In the genomic region with DNA sequence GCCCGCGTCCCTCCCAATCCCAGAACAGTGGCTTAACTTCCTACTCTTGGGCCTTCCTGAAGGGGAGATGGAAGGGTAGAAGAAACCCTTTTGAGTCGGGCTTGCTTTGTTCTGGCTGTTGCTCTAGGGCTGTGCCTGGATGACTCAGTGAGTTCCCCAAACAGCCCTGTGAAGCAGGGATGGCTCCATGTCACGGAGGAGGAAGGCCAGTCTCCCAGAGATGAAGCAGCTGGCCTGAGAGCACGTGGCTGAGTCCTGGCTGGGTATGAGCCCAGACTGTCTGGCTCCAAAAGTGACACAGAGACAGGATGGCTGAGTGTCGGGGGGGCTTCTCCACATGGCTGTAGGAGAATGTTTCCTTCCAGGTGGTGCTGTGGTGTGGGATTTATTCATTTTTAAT, we compare ENCODE assay signal across 8 cellular contexts. TPM values are rescaled to one million over a fixed set of nuclear protein-coding genes. Genes with fewer than 3 reads are reported as not detected.
DNase-seq lines count a peak whose midpoint lies in the region; ATAC-seq and TF ChIP-seq lines count a peak whose summit lies in the region.

No MANE protein-coding gene starts in this region.

- H3K4me3 ChIP-seq in urinary bladder (ENCODE audit: low read depth, low read length), result no peak overlapping the region

- ATAC-seq in HG03460 (IDR thresholded peaks at IDR 0.05; ENCODE audit: unreplicated experiment) (no peak), HG02623 (IDR thresholded peaks at IDR 0.05; ENCODE audit: unreplicated experiment) (no peak)

- no peaks in the 10 kb centered on the region for H3K36me3 ChIP-seq in urinary bladder (ENCODE audit: insufficient read depth)

- no peaks in the 10 kb centered on the region for H3K36me3 Mint-ChIP-seq in dendritic cell treated with granulocyte-macrophage colony-stimulating factor and Interleukin-4, amounts not matched to agents 40 ng/mL and 50 ng/mL, for 4 days (ENCODE audit: low read depth)
- H3K36me3 Mint-ChIP-seq in mesothelial cell of epicardium, result no peaks in the 10 kb centered on the region

- intact Hi-C loops in dendritic cell treated with granulocyte-macrophage colony-stimulating factor and Interleukin-4, amounts not matched to agents 40 ng/mL and 50 ng/mL, for 4 days (cut with micrococcal nuclease), result no loop called here

- H3K27me3 Mint-ChIP-seq in dendritic cell treated with granulocyte-macrophage colony-stimulating factor and Interleukin-4, amounts not matched to agents 40 ng/mL and 50 ng/mL, for 4 days, result peaks cover 1% of the 10 kb centered on the region
- no peaks in the 10 kb centered on the region for H3K27me3 Mint-ChIP-seq in mesothelial cell of epicardium (ENCODE audit: low read depth)

- no peak for TF ChIP-seq CTCF in mesothelial cell of epicardium (IDR thresholded peaks at IDR 0.05; ENCODE audit: unreplicated experiment)

- H3K4me3 Mint-ChIP-seq in dendritic cell treated with granulocyte-macrophage colony-stimulating factor and Interleukin-4, amounts not matched to agents 40 ng/mL and 50 ng/mL, for 4 days, result peak overlapping the region; percentile 33
- no peak overlapping the region for H3K4me3 Mint-ChIP-seq in mesothelial cell of epicardium

- H3K27ac ChIP-seq in urinary bladder (ENCODE audit: low read depth), result peak overlapping the region; percentile 62

- peak overlapping the region; percentile 76 for H3K27ac Mint-ChIP-seq in dendritic cell treated with granulocyte-macrophage colony-stimulating factor and Interleukin-4, amounts not matched to agents 40 ng/mL and 50 ng/mL, for 4 days
- H3K27ac Mint-ChIP-seq in mesothelial cell of epicardium, result peak overlapping the region; percentile 87

- DNase-seq in EL, result peak; percentile 90
- DNase-seq in mesothelial cell of epicardium (ENCODE audit: low spot score in 2 of 2, unreplicated experiment in 2 of 2), result peak in 1 of 2 experiments; percentile 54
- no peak for DNase-seq in T-helper 9 cell

- no peaks in the 10 kb centered on the region for H3K9me3 Mint-ChIP-seq in dendritic cell treated with granulocyte-macrophage colony-stimulating factor and Interleukin-4, amounts not matched to agents 40 ng/mL and 50 ng/mL, for 4 days
- no peaks in the 10 kb centered on the region for H3K9me3 Mint-ChIP-seq in mesothelial cell of epicardium

- peaks cover 53% of the 10 kb centered on the region for H3K4me1 Mint-ChIP-seq in dendritic cell treated with granulocyte-macrophage colony-stimulating factor and Interleukin-4, amounts not matched to agents 40 ng/mL and 50 ng/mL, for 4 days (ENCODE audit: low read depth)
- H3K4me1 Mint-ChIP-seq in mesothelial cell of epicardium, result peaks cover 35% of the 10 kb centered on the region

- 33% methylated on average over 6 of the region's 6 CpGs for WGBS in urinary bladder

- no peaks in the 10 kb centered on the region for H3K4me1 ChIP-seq in urinary bladder (ENCODE audit: insufficient read depth)

TF ChIP-seq in PFSK-1, 5 proteins besides CTCF, POLR2A, EP300 and RAD21:
- TF ChIP-seq, protein P1, sequence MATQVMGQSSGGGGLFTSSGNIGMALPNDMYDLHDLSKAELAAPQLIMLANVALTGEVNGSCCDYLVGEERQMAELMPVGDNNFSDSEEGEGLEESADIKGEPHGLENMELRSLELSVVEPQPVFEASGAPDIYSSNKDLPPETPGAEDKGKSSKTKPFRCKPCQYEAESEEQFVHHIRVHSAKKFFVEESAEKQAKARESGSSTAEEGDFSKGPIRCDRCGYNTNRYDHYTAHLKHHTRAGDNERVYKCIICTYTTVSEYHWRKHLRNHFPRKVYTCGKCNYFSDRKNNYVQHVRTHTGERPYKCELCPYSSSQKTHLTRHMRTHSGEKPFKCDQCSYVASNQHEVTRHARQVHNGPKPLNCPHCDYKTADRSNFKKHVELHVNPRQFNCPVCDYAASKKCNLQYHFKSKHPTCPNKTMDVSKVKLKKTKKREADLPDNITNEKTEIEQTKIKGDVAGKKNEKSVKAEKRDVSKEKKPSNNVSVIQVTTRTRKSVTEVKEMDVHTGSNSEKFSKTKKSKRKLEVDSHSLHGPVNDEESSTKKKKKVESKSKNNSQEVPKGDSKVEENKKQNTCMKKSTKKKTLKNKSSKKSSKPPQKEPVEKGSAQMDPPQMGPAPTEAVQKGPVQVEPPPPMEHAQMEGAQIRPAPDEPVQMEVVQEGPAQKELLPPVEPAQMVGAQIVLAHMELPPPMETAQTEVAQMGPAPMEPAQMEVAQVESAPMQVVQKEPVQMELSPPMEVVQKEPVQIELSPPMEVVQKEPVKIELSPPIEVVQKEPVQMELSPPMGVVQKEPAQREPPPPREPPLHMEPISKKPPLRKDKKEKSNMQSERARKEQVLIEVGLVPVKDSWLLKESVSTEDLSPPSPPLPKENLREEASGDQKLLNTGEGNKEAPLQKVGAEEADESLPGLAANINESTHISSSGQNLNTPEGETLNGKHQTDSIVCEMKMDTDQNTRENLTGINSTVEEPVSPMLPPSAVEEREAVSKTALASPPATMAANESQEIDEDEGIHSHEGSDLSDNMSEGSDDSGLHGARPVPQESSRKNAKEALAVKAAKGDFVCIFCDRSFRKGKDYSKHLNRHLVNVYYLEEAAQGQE (IDR thresholded peaks at IDR 0.05; ENCODE audit: insufficient read depth in 1 of 2, low read depth in 2 of 2, low read length in 2 of 2), result no peak
- TF ChIP-seq POLR2AphosphoS5 (IDR thresholded peaks at IDR 0.05; ENCODE audit: low read depth, low read length) (no peak), TAF1 (IDR thresholded peaks at IDR 0.05; ENCODE audit: borderline replicate concordance, insufficient read depth, low read length) (peak; percentile 34; the same call in 1 of the 2 replicates), FOXP2 (optimal IDR thresholded peaks at IDR 0.05; ENCODE audit: borderline replicate concordance, extremely low read depth, extremely low read length, insufficient read depth) (peak; percentile 43), SIN3A (IDR thresholded peaks at IDR 0.05; ENCODE audit: borderline replicate concordance, insufficient read depth, low read length) (no peak)

RNA-seq across cellular contexts. Expression of a gene that starts 4.6 kb away (rescaled TPM):
- 5.1 TPM for polyA plus RNA-seq in PFSK-1 (2012; ENCODE audit: insufficient read length, low read depth)
- 5.4 to 6.1 TPM (median 5.5 TPM) in 3 replicates for total RNA-seq in mesothelial cell of epicardium
- total RNA-seq in urinary bladder, result 4.9 TPM
- 6.3 TPM for polyA plus RNA-seq in urinary bladder

RNA-seq across cellular contexts. Expression of a gene that starts 10.0 kb away (rescaled TPM):
- 93.2 TPM for polyA plus RNA-seq in PFSK-1 (2012; ENCODE audit: insufficient read length, low read depth)
- 142 to 148 TPM (median 145 TPM) in 3 replicates for total RNA-seq in mesothelial cell of epicardium
- total RNA-seq in urinary bladder, result 64.8 TPM
- 193 TPM for polyA plus RNA-seq in urinary bladder
